25 cellular contexts compared by ENCODE assay signal in the genomic region with DNA sequence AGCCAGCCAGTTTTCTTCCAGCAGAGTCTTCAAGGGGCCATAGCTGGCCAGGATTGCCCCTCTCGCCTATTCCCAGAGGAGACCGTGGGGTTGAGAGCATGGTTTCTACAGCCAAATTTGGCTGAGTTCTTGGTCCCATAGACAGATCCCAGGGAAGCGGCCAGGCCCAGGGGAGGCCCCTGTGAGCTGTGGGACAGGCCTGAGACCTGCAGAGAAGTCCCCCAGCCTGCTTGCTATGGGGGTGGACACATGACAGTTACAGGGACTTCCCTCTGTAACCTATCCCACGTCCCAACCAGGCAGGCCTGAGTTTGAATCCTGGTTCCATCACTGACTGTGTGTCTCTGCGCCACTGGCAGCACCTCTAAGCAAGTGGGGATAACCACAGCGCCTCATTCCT. TPM values are rescaled to one million over a fixed set of nuclear protein-coding genes. Genes with fewer than 3 reads are reported as not detected.
"Had no signal": no experiment of that assay in that cellular context is flagged by ENCODE, and none has a peak within 500 bp of the region (broad histone marks: within the 10 kb centered on the region; RNA-seq: fewer than 3 reads in every experiment).

No MANE protein-coding gene starts in this region.

- H3K27ac Mint-ChIP-seq: activated naive CD8-positive, alpha-beta T cell; mesothelial cell of epicardium; progenitor cell of endocrine pancreas; T-cell had no signal

- ATAC-seq: T-cell had no signal

- H3K36me3 ChIP-seq: tibial nerve had no signal

- H3K4me3 ChIP-seq: coronary artery, dorsolateral prefrontal cortex, tibial nerve had no signal

- DNase-seq: activated CD4-positive, alpha-beta T cell treated with anti-CD3 and anti-CD28 coated beads for 4 hours; activated CD4-positive, alpha-beta T cell treated with anti-CD3 and anti-CD28 coated beads, Interleukin-2, amount 50 U/mL, for 4 hours; activated CD8-positive, alpha-beta memory T cell treated with anti-CD3 and anti-CD28 coated beads for 24 hours; activated effector memory CD4-positive, alpha-beta T cell treated with Interleukin-2 at 50 U/mL for 16 hours; activated naive CD4-positive, alpha-beta T cell treated with Interleukin-2 at 50 U/mL for 16 hours; anterior cingulate cortex; dorsolateral prefrontal cortex; effector memory CD4-positive, alpha-beta T cell; erythroblast; naive B cell; retina; stimulated activated CD4-positive, alpha-beta T cell treated with anti-CD3 and anti-CD28 coated beads, Interleukin-15, amount 100 ng/mL, for 24 hours; stimulated activated CD4-positive, alpha-beta T cell treated with anti-CD3 and anti-CD28 coated beads, Interleukin-2, amount 100 ng/mL, for 24 hours; stimulated activated naive CD4-positive, alpha-beta T cell; T-cell had no signal

- H3K27ac ChIP-seq: coronary artery, dorsolateral prefrontal cortex, tibial nerve had no signal

- H3K9me3 ChIP-seq: tibial nerve had no signal

- H3K9me3 Mint-ChIP-seq: mesothelial cell of epicardium, T-cell had no signal

- H3K36me3 Mint-ChIP-seq: activated naive CD8-positive, alpha-beta T cell; mesothelial cell of epicardium; naive B cell; T-cell had no signal

- H3K4me3 Mint-ChIP-seq: activated naive CD8-positive, alpha-beta T cell; mesothelial cell of epicardium; naive B cell; T-cell had no signal

RNA-seq across cellular contexts. Expression of a gene that starts 2.6 kb away (rescaled TPM):
- total RNA-seq: fibroblast of lung, fibroblast of villous mesenchyme, liver, osteocyte, progenitor cell of endocrine pancreas, T-cell had no signal
- polyA plus RNA-seq: fibroblast of lung, liver, neural cell had no signal
